In genomic region chr6:116060572-116061283, GRCh38 we compare ENCODE assay signal across 9 cellular contexts. TPM values are rescaled to one million over a fixed set of nuclear protein-coding genes. Genes with fewer than 3 reads are reported as not detected.
DNase-seq lines count a peak whose midpoint lies in the region; ATAC-seq, FAIRE-seq and TF ChIP-seq lines count a peak whose summit lies in the region.
"Had no signal": no experiment of that assay in that cellular context is flagged by ENCODE, and none has a peak within 500 bp of the region (broad histone marks: within the 10 kb centered on the region; RNA-seq: fewer than 3 reads in every experiment).

Gene FRK (minus strand): TSS chr6:116060891. CDS start chr6:116060311, 580 bp downstream.

- ATAC-seq in GM18873 (IDR thresholded peaks at IDR 0.05; ENCODE audit: low FRiP score, unreplicated experiment), result no peak

- H3K27ac ChIP-seq in esophagus (ENCODE audit: low read depth in 2 of 2, low read length in 1 of 2), result peak within 1 kb of the TSS; percentile 95 to 96

- WGBS in esophagus, 2 donors, result 27 to 36% methylated on average over 7 of the region's 7 CpGs

- H3K4me3 Mint-ChIP-seq in progenitor cell of endocrine pancreas (ENCODE audit: low read depth), result peak within 1 kb of the TSS; percentile 84

- no peaks in the 10 kb centered on the region for H3K9me3 ChIP-seq in esophagus (ENCODE audit: control insufficient read depth in 2 of 2, insufficient read depth in 1 of 2, low read depth in 1 of 2, low read length in 1 of 2)

- peaks cover 42% of the 10 kb centered on the region for H3K4me1 Mint-ChIP-seq in progenitor cell of endocrine pancreas (ENCODE audit: low read depth)

- H3K27me3 ChIP-seq in esophagus (ENCODE audit: control insufficient read depth in 1 of 2, insufficient read depth in 2 of 2, low read length in 2 of 2), result no peaks in the 10 kb centered on the region

- peak within 1 kb of the TSS; percentile 64 to 81 for H3K4me3 ChIP-seq in esophagus (ENCODE audit: low read depth in 1 of 2, low read length in 2 of 2)

- H3K9me3 Mint-ChIP-seq in progenitor cell of endocrine pancreas (ENCODE audit: low read depth), result no peaks in the 10 kb centered on the region

- peak; percentile 71 for FAIRE-seq in GM18507 (lab: Jason Lieb, UNC)

- peak within 1 kb of the TSS; percentile 95 for H3K27ac Mint-ChIP-seq in progenitor cell of endocrine pancreas

- no peaks in the 10 kb centered on the region for H3K27me3 Mint-ChIP-seq in progenitor cell of endocrine pancreas

- H3K36me3 ChIP-seq in esophagus (ENCODE audit: control insufficient read depth in 2 of 2, insufficient read depth in 2 of 2, low read length in 1 of 2), result no peaks in the 10 kb centered on the region

- H3K36me3 Mint-ChIP-seq in progenitor cell of endocrine pancreas (ENCODE audit: insufficient read depth), result no peaks in the 10 kb centered on the region

- TF ChIP-seq CTCF in progenitor cell of endocrine pancreas (IDR thresholded peaks at IDR 0.05; ENCODE audit: unreplicated experiment), result peak; percentile 60

- DNase-seq in GM18507 (ENCODE audit: extremely low spot score, insufficient read length, low read depth) (no peak), NCI-H2227 (lab: John Stamatoyannopoulos, UW; ENCODE audit: unreplicated experiment) (peak; percentile 11), progenitor cell of endocrine pancreas (ENCODE audit: low spot score, unreplicated experiment) (peak; percentile 28), 8988T (no peak), midbrain (lab: John Stamatoyannopoulos, UW) (no peak)
- no peak for DNase-seq in activated CD4-positive, alpha-beta T cell treated with anti-CD3 and anti-CD28 coated beads for 48 hours

- peaks cover 0 to 2% of the 10 kb centered on the region in 2 donors for H3K4me1 ChIP-seq in esophagus (ENCODE audit: control insufficient read depth in 2 of 2, insufficient read depth in 2 of 2, low read length in 1 of 2)

RNA-seq across cellular contexts. Expression of gene FRK, which starts in this region (rescaled TPM):
- polyA plus RNA-seq in esophagus, result 1 to 10 TPM; 1.3 to 1.8 TPM
- 8.6 and 8.8 TPM in 2 replicates for total RNA-seq in progenitor cell of endocrine pancreas
- total RNA-seq: mononuclear cell had no signal

Comparison
In these comparisons a context has a peak if more than half of its experiments do, and no peak if none do; other contexts are left out.
1. DNase-seq: peak in NCI-H2227 (single experiment) and progenitor cell of endocrine pancreas (single experiment); none in GM18507 (single experiment), 8988T (single experiment), midbrain (single experiment) and activated CD4-positive, alpha-beta T cell treated with anti-CD3 and anti-CD28 coated beads for 48 hours (single experiment).